ENCODE assay signal across 8 cellular contexts in genomic region chr1:93447481-93448291, GRCh38. TPM values are rescaled to one million over a fixed set of nuclear protein-coding genes. Genes with fewer than 3 reads are reported as not detected.
DNase-seq lines count a peak whose midpoint lies in the region; ATAC-seq and TF ChIP-seq lines count a peak whose summit lies in the region.

Gene FNBP1L, plus strand, starts transcription at chr1:93448118. Its CDS starts 164 bp downstream, at chr1:93448282.

- no peaks in the 10 kb centered on the region for H3K36me3 ChIP-seq in right atrium auricular region
- H3K36me3 ChIP-seq in upper lobe of right lung = no peaks in the 10 kb centered on the region

- H3K36me3 Mint-ChIP-seq in progenitor cell of endocrine pancreas (ENCODE audit: insufficient read depth) = no peaks in the 10 kb centered on the region

- H3K4me1 Mint-ChIP-seq in progenitor cell of endocrine pancreas (ENCODE audit: low read depth) = peaks cover 29% of the 10 kb centered on the region

- H3K4me1 ChIP-seq in right atrium auricular region = peaks cover 0 to 16% of the 10 kb centered on the region in 2 donors
- H3K4me1 ChIP-seq in upper lobe of right lung = no peaks in the 10 kb centered on the region

- peak within 1 kb of the TSS; percentile 84 to 86 for H3K27ac ChIP-seq in right atrium auricular region
- peak within 1 kb of the TSS; percentile 92 for H3K27ac ChIP-seq in upper lobe of right lung

- H3K9me3 Mint-ChIP-seq in progenitor cell of endocrine pancreas (ENCODE audit: low read depth) = no peaks in the 10 kb centered on the region

- TF ChIP-seq CTCF in right atrium auricular region (IDR thresholded peaks at IDR 0.05) (no peak), progenitor cell of endocrine pancreas (IDR thresholded peaks at IDR 0.05; ENCODE audit: unreplicated experiment) (peak; percentile 9), upper lobe of right lung (IDR thresholded peaks at IDR 0.05) (no peak)

- peak within 1 kb of the TSS; percentile 99 for H3K4me3 Mint-ChIP-seq in progenitor cell of endocrine pancreas (ENCODE audit: low read depth)

- H3K27me3 ChIP-seq in right atrium auricular region = no peaks in the 10 kb centered on the region
- H3K27me3 ChIP-seq in upper lobe of right lung = peaks cover 25% of the 10 kb centered on the region

- no peaks in the 10 kb centered on the region for H3K27me3 Mint-ChIP-seq in progenitor cell of endocrine pancreas

- H3K9me3 ChIP-seq in right atrium auricular region (no peaks in the 10 kb centered on the region), upper lobe of right lung (no peaks in the 10 kb centered on the region)

- peak; percentile 70 for DNase-seq in DMS153 (lab: John Stamatoyannopoulos, UW)
- peak; percentile 85 for DNase-seq in M059J (ENCODE audit: low read depth)
- DNase-seq in T-helper 1 cell = peak in 4 of 5 donors; percentile 15 to 41 (median 33)
- DNase-seq in anterior cingulate cortex (lab: John Stamatoyannopoulos, UW) = peak in 54 of 58 donors; percentile 16 to 81 (median 56)
- DNase-seq in right atrium auricular region (ENCODE audit: low spot score) = no peak
- DNase-seq in progenitor cell of endocrine pancreas (ENCODE audit: low spot score, unreplicated experiment) = peak; percentile 82
- DNase-seq in upper lobe of right lung = peak; percentile 93

- H3K4me3 ChIP-seq in right atrium auricular region (peak within 1 kb of the TSS; percentile 94 to 98), upper lobe of right lung (peak within 1 kb of the TSS; percentile 78)

- intact Hi-C loops in upper lobe of right lung (cut with DNase I) = no loop called here

- H3K27ac Mint-ChIP-seq in progenitor cell of endocrine pancreas = peak within 1 kb of the TSS; percentile 100

- ATAC-seq in upper lobe of right lung (peak; percentile 93), HG03139 (IDR thresholded peaks at IDR 0.05; ENCODE audit: unreplicated experiment) (no peak)

RNA-seq across cellular contexts. Expression of gene FNBP1L, which starts in this region (rescaled TPM):
- 18.7 and 21.7 TPM in 2 replicates for total RNA-seq in M059J (2014; rRNA removed; shearing (Covaris generic))
- total RNA-seq in right atrium auricular region = 10 to 100 TPM; 13.9 to 17.8 TPM
- 132 and 136 TPM in 2 replicates for total RNA-seq in progenitor cell of endocrine pancreas
- 50.0 TPM for total RNA-seq in upper lobe of right lung
